In the genomic region with DNA sequence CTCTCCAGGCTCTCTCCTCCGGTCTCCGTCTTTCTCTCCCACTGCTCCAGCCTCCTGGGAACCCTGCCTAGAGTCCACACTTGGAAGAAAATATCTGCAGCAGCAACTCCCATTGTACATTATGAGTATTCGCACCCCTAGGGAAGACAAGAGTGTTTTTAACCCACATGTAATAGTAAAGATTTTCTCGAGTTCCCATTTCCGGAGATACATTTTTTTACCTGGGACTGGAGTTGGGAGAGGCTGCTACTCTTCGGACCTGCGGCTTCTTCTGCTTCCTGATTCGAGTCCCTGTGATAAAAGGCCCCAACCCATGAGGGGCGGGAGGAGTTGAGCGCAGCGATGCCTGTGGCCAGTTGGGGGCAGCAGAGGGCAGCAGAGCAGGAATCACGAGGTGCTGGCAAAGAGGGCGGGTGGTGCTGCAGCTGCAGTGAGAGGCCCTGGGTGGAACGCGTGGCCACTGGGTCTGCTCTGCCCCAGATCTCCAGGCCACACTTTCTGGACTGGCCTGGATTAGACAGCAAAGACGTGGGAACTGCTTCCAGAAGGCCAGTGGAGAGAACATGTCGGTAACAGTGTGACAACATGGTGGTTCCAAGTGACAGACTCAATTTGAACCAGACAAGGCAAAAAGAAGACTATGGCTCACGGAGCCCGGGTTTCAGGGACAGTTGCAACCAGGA, we compare ENCODE assay signal across 9 cellular contexts.
DNase-seq lines count a peak whose midpoint lies in the region; ATAC-seq and TF ChIP-seq lines count a peak whose summit lies in the region.
"Had no signal": no experiment of that assay in that cellular context is flagged by ENCODE, and none has a peak within 500 bp of the region (broad histone marks: within the 10 kb centered on the region; RNA-seq: fewer than 3 reads in every experiment).

No MANE protein-coding gene starts in this region.

- no peak for TF ChIP-seq POLR2A in GM18505 (IDR thresholded peaks at IDR 0.05; ENCODE audit: borderline replicate concordance, extremely low read depth, insufficient read depth, insufficient read length)

- DNase-seq in activated CD4-positive, CD25-positive, alpha-beta regulatory T cell treated with anti-CD3 and anti-CD28 coated beads, Interleukin-2, amount 50 U/mL, for 72 hours, result peak; percentile 67
- DNase-seq in NCI-H1417 treated with DMSO at 0.1 percent for 48 hours (lab: John Stamatoyannopoulos, UW), result peak; percentile 18
- peak; percentile 64 for DNase-seq in SKM-1 (lab: John Stamatoyannopoulos, UW; ENCODE audit: unreplicated experiment)
- peak; percentile 36 for DNase-seq in amniotic epithelial cell (ENCODE audit: low read depth)
- peak; percentile 71 for DNase-seq in left ventricle myocardium inferior
- peak; percentile 81 for DNase-seq in putamen (ENCODE audit: low spot score)

- peak; percentile 88 for TF ChIP-seq CTCF in left ventricle myocardium inferior (IDR thresholded peaks at IDR 0.05; ENCODE audit: borderline replicate concordance)

- H3K36me3 ChIP-seq in left ventricle myocardium inferior, result no peaks in the 10 kb centered on the region
- H3K36me3 ChIP-seq: BLaER1 had no signal

- no peak for ATAC-seq in activated CD4-positive, CD25-positive, alpha-beta regulatory T cell treated with anti-CD3 and anti-CD28 coated beads, Interleukin-2, amount 50 U/mL, for 24 hours
- no peak for ATAC-seq in GM18505 (IDR thresholded peaks at IDR 0.05; ENCODE audit: unreplicated experiment)

- H3K4me3 ChIP-seq in left ventricle myocardium inferior, result no peak overlapping the region
- H3K4me3 ChIP-seq: BLaER1 had no signal

- H3K27me3 ChIP-seq in left ventricle myocardium inferior (ENCODE audit: low read depth), result peaks cover 95% of the 10 kb centered on the region
- H3K27me3 ChIP-seq: BLaER1 had no signal

- H3K27ac ChIP-seq in left ventricle myocardium inferior (replicated peaks), result no peak overlapping the region
- H3K27ac ChIP-seq: BLaER1 had no signal

- intact Hi-C loops in left ventricle myocardium inferior (cut with micrococcal nuclease), result loop anchor here (10.0 kb wide), 1 partner anchor 731 kb away; no protein-coding TSS in a partner anchor

- H3K9me3 ChIP-seq in left ventricle myocardium inferior (replicated peaks), result no peaks in the 10 kb centered on the region
- H3K9me3 ChIP-seq: BLaER1 had no signal

- H3K4me1 ChIP-seq in left ventricle myocardium inferior, result peaks cover 3% of the 10 kb centered on the region

Comparison
In these comparisons a context has a peak if more than half of its experiments do, and no peak if none do; other contexts are left out.
1. DNase-seq: peak in every context shown above with its lines; median percentile 81 in putamen; 71 in left ventricle myocardium inferior; 67 in activated CD4-positive, CD25-positive, alpha-beta regulatory T cell treated with anti-CD3 and anti-CD28 coated beads, Interleukin-2, amount 50 U/mL, for 72 hours; 64 in SKM-1; 36 in amniotic epithelial cell; 18 in NCI-H1417 treated with DMSO at 0.1 percent for 48 hours.